Comparison of ENCODE assay signal across 18 cellular contexts in the genomic region with DNA sequence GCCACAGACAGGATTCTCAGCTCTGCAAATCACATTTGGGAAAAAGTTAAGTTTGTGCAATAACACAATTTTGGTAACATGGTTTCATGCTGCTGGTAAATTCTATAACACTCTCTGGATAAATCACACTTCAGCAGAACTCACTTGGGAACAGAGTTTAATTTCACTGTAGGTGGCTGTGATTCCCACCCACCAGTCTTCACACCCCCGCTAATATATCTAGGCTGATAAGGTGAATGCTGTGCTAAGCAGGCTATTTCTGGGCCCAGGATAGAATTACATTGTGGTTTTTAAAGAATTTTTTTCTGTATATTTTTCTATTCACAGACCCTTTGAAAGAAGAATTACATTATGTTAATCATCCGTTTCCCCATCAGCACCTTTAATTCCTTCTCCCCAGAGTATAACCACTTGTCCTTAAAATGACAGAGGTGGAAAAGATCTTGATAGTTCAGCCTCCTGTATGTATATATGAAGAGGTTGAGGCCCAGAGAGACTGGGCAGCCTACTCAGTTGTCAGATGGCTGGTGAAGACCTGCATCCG. TPM values are rescaled to one million over a fixed set of nuclear protein-coding genes. Genes with fewer than 3 reads are reported as not detected.
DNase-seq lines count a peak whose midpoint lies in the region; ATAC-seq and TF ChIP-seq lines count a peak whose summit lies in the region.
"Had no signal": no experiment of that assay in that cellular context is flagged by ENCODE, and none has a peak within 500 bp of the region (broad histone marks: within the 10 kb centered on the region; RNA-seq: fewer than 3 reads in every experiment).

No MANE protein-coding gene starts in this region.

- H3K27ac ChIP-seq in DOHH2 (ENCODE audit: low read depth, low read length) (no peak overlapping the region), WERI-Rb-1 (no peak overlapping the region), ascending aorta (no peak overlapping the region)
- H3K27ac ChIP-seq: right lobe of liver, RWPE1, transverse colon had no signal

- H3K27ac Mint-ChIP-seq in T-helper 2 cell treated with Interferon-gamma antibody and Interleukin-4, amounts not matched to agents 5 μg/mL and 100 μg/mL, for 36 hours: peak overlapping the region; percentile 56
- peak overlapping the region; percentile 47 for H3K27ac Mint-ChIP-seq in activated naive CD8-positive, alpha-beta T cell
- H3K27ac Mint-ChIP-seq in natural killer cell: peak overlapping the region; percentile 71 to 74

- H3K9me2 ChIP-seq in DOHH2 (replicated peaks; ENCODE audit: control insufficient read depth, low read length): no peaks in the 10 kb centered on the region

- TF ChIP-seq CTCF in DOHH2 (IDR thresholded peaks at IDR 0.05; ENCODE audit: low read depth, low read length, poor library complexity, severe bottlenecking) (no peak), natural killer cell (IDR thresholded peaks at IDR 0.05) (no peak), WERI-Rb-1 (IDR thresholded peaks at IDR 0.05; ENCODE audit: low read depth, low read length) (no peak), ascending aorta (IDR thresholded peaks at IDR 0.05) (no peak)

- H3K9me3 ChIP-seq in DOHH2 (ENCODE audit: control insufficient read depth, insufficient read depth, low read length) (no peaks in the 10 kb centered on the region), MG63 (no peaks in the 10 kb centered on the region; the same call in 1 of the 2 replicates), WERI-Rb-1 (ENCODE audit: severe bottlenecking) (no peaks in the 10 kb centered on the region), ascending aorta (no peaks in the 10 kb centered on the region)
- H3K9me3 ChIP-seq: right lobe of liver, transverse colon had no signal

- no peak for ATAC-seq in natural killer cell
- ATAC-seq: esophagus mucosa, right lobe of liver had no signal

- H3K79me2 ChIP-seq in DOHH2 (ENCODE audit: control insufficient read depth, low read length): peaks cover 99% of the 10 kb centered on the region

- peaks cover 45% of the 10 kb centered on the region for H3K36me3 ChIP-seq in DOHH2 (ENCODE audit: control insufficient read depth, low read length)
- peaks cover 9% of the 10 kb centered on the region for H3K36me3 ChIP-seq in MG63
- no peaks in the 10 kb centered on the region; the same call in 1 of the 2 replicates for H3K36me3 ChIP-seq in WERI-Rb-1
- no peaks in the 10 kb centered on the region for H3K36me3 ChIP-seq in ascending aorta
- H3K36me3 ChIP-seq: right lobe of liver, transverse colon had no signal

- no peaks in the 10 kb centered on the region for H3K27me3 Mint-ChIP-seq in T-helper 2 cell treated with Interferon-gamma antibody and Interleukin-4, amounts not matched to agents 5 μg/mL and 100 μg/mL, for 36 hours (ENCODE audit: low read depth)
- H3K27me3 Mint-ChIP-seq in activated naive CD8-positive, alpha-beta T cell: no peaks in the 10 kb centered on the region
- no peaks in the 10 kb centered on the region for H3K27me3 Mint-ChIP-seq in natural killer cell (ENCODE audit: low read depth in 2 of 2)

- DNase-seq in T-helper 2 cell treated with Interferon-gamma antibody and Interleukin-4, amounts not matched to agents 5 μg/mL and 100 μg/mL, for 36 hours (ENCODE audit: low spot score): no peak
- DNase-seq in T-helper 2 cell: no peak
- DNase-seq in natural killer cell: no peak
- DNase-seq in MG63: no peak
- no peak for DNase-seq in WERI-Rb-1
- no peak for DNase-seq in ascending aorta (ENCODE audit: low spot score in 2 of 2)
- DNase-seq: DMS79 treated with DMSO at 0.1 percent for 48 hours; left ventricle myocardium superior; NCI-H1694 treated with DMSO at 0.1 percent for 48 hours; NCI-H446 treated with DMSO at 0.1 percent for 48 hours; NK-92 treated with Interleukin-12 subunit alpha and Interleukin-12 subunit beta, amount 100 ng/mL, for 24 hours; right lobe of liver; stimulated activated naive CD4-positive, alpha-beta T cell; transverse colon had no signal

- peaks cover 26% of the 10 kb centered on the region for H3K36me3 Mint-ChIP-seq in T-helper 2 cell treated with Interferon-gamma antibody and Interleukin-4, amounts not matched to agents 5 μg/mL and 100 μg/mL, for 36 hours (ENCODE audit: low read depth)
- peaks cover 4% of the 10 kb centered on the region for H3K36me3 Mint-ChIP-seq in activated naive CD8-positive, alpha-beta T cell
- no peaks in the 10 kb centered on the region for H3K36me3 Mint-ChIP-seq in natural killer cell

- H3F3A ChIP-seq in DOHH2 (ENCODE audit: control insufficient read depth, insufficient read depth): peaks cover 3% of the 10 kb centered on the region; the same call in 1 of the 2 replicates

- no peak overlapping the region for H3K4me3 ChIP-seq in DOHH2 (ENCODE audit: low read length)
- H3K4me3 ChIP-seq in MG63: no peak overlapping the region
- no peak overlapping the region for H3K4me3 ChIP-seq in WERI-Rb-1 (ENCODE audit: low read depth, low read length)
- no peak overlapping the region for H3K4me3 ChIP-seq in ascending aorta
- H3K4me3 ChIP-seq: right lobe of liver, transverse colon had no signal

- peak overlapping the region; percentile 23; the same call in 1 of the 2 replicates for H3K4me2 ChIP-seq in DOHH2 (ENCODE audit: low read length)

- H3K4me1 Mint-ChIP-seq in T-helper 2 cell treated with Interferon-gamma antibody and Interleukin-4, amounts not matched to agents 5 μg/mL and 100 μg/mL, for 36 hours (ENCODE audit: low read depth): peaks cover 72% of the 10 kb centered on the region
- peaks cover 79% of the 10 kb centered on the region for H3K4me1 Mint-ChIP-seq in activated naive CD8-positive, alpha-beta T cell (ENCODE audit: low read depth)
- peaks cover 86 to 88% of the 10 kb centered on the region in 2 donors for H3K4me1 Mint-ChIP-seq in natural killer cell

- H3K4me3 Mint-ChIP-seq in T-helper 2 cell treated with Interferon-gamma antibody and Interleukin-4, amounts not matched to agents 5 μg/mL and 100 μg/mL, for 36 hours: peak overlapping the region; percentile 59
- H3K4me3 Mint-ChIP-seq in activated naive CD8-positive, alpha-beta T cell: peak overlapping the region; percentile 60
- H3K4me3 Mint-ChIP-seq in natural killer cell: no peak overlapping the region

- peaks cover 6% of the 10 kb centered on the region for H3K9me3 Mint-ChIP-seq in T-helper 2 cell treated with Interferon-gamma antibody and Interleukin-4, amounts not matched to agents 5 μg/mL and 100 μg/mL, for 36 hours
- H3K9me3 Mint-ChIP-seq in activated naive CD8-positive, alpha-beta T cell (ENCODE audit: low read depth): no peaks in the 10 kb centered on the region
- H3K9me3 Mint-ChIP-seq in natural killer cell: peaks cover 0 to 5% of the 10 kb centered on the region in 2 donors

- intact Hi-C loops in natural killer cell (cut with micrococcal nuclease) (no loop called here), ascending aorta (cut with DNase I) (no loop called here)

- H3K4me1 ChIP-seq in DOHH2 (ENCODE audit: control insufficient read depth, low read length) (peaks cover 60% of the 10 kb centered on the region), ascending aorta (peaks cover 8 to 18% of the 10 kb centered on the region in 2 donors)

- H3K27me3 ChIP-seq in DOHH2 (ENCODE audit: control insufficient read depth, low read length) (no peaks in the 10 kb centered on the region), MG63 (no peaks in the 10 kb centered on the region), WERI-Rb-1 (ENCODE audit: insufficient read depth, low read depth, severe bottlenecking) (no peaks in the 10 kb centered on the region), ascending aorta (no peaks in the 10 kb centered on the region)
- H3K27me3 ChIP-seq: right lobe of liver, transverse colon had no signal

- H4K20me1 ChIP-seq in DOHH2 (ENCODE audit: control insufficient read depth, insufficient read depth, low read depth, low read length): peaks cover 41% of the 10 kb centered on the region

RNA-seq across cellular contexts. Expression of gene MAP2K1, which starts 22.9 kb away (rescaled TPM):
- total RNA-seq in natural killer cell (10 to 100 TPM; 45.5 to 49.2 (median 48.9) TPM), ascending aorta (21.2 TPM)
- total RNA-seq in MG63 (2014; rRNA removed; shearing (Covaris generic); ENCODE audit: low replicate concordance): 14.4 and 20.0 TPM in 2 replicates

RNA-seq across cellular contexts. Expression of gene TIPIN, which starts 53.2 kb away (rescaled TPM):
- total RNA-seq in natural killer cell (1 to 10 TPM; 2.6 to 5.5 (median 5.3) TPM), ascending aorta (6.1 TPM)
- total RNA-seq in MG63 (2014; rRNA removed; shearing (Covaris generic); ENCODE audit: low replicate concordance): 37.9 and 66.5 TPM in 2 replicates
